ENCODE assay signal across 8 cellular contexts in genomic region chr20:34954905-34955231, GRCh38. TPM values are rescaled to one million over a fixed set of nuclear protein-coding genes. Genes with fewer than 3 reads are reported as not detected.
A peak's percentile ranks its signal among the peaks of the same experiment; 100 is the strongest.
DNase-seq lines count a peak whose midpoint lies in the region; ATAC-seq, FAIRE-seq and TF ChIP-seq lines count a peak whose summit lies in the region.

No MANE protein-coding gene starts in this region.

- CTCF ChIA-PET in AG04450 (lab: Charles Lee), result interaction anchor here (1.5 to 4.2 kb wide), 2 partner anchors 64 to 81 kb away, joined by 4 to 57 read pairs; partner anchors contain the start of genes ACSS2 and GGT7

- H3K9ac ChIP-seq in mucosa of stomach (ENCODE audit: low read length), result peak overlapping the region; percentile 91

- H3K27ac ChIP-seq in AG04450 (ENCODE audit: low read depth, low read length), result peak overlapping the region; percentile 92
- H3K27ac ChIP-seq in dorsolateral prefrontal cortex, result peak overlapping the region in 58 of 59 donors; percentile 83 to 98 (median 94)

- H3K9me3 ChIP-seq in AG04450 (ENCODE audit: control insufficient read depth, insufficient read depth, low read length) (0 out of 2 replicates have a peak, but pooled peaks cover 4% of the 10 kb centered on the region), mucosa of stomach (ENCODE audit: control insufficient read depth, low read length) (no peaks in the 10 kb centered on the region)

- H3K27me3 ChIP-seq in AG04450 (ENCODE audit: control insufficient read depth, insufficient read depth, low read length) (no peaks in the 10 kb centered on the region), dorsolateral prefrontal cortex (no peaks in the 10 kb centered on the region), mucosa of stomach (ENCODE audit: control insufficient read depth, insufficient read depth, low read length) (no peaks in the 10 kb centered on the region)

- H3K36me3 ChIP-seq in mucosa of stomach (ENCODE audit: control insufficient read depth, insufficient read depth, low read length), result no peaks in the 10 kb centered on the region

- TF ChIP-seq CTCF in AG04450 (IDR thresholded peaks at IDR 0.05; ENCODE audit: low read depth, low read length) (no peak), GM12875 (IDR thresholded peaks at IDR 0.05; ENCODE audit: borderline replicate concordance, insufficient read depth, low read depth, low read length) (no peak), dorsolateral prefrontal cortex (IDR thresholded peaks at IDR 0.05 in 54 of 56, conservative IDR thresholded peaks at IDR 0.05 in 2 of 56; ENCODE audit: low read depth in 1 of 56, partially characterized antibody in 56 of 56) (no peak)

- no peak for FAIRE-seq in RCC 7860 (lab: Jason Lieb, UNC)

- ATAC-seq in HG03039 (IDR thresholded peaks at IDR 0.05; ENCODE audit: unreplicated experiment), result no peak

- intact Hi-C loops in dorsolateral prefrontal cortex (cut with DNase I), result loop anchor here (1.0 to 5.0 kb wide), 5 partner anchors 37 to 138 kb away; partner anchors contain the start of genes TRPC4AP (in 2 of the 2), ACSS2 (in 1 of the 2) and GGT7 (in 1 of the 2)

- peak overlapping the region; percentile 80 for H3K4me3 ChIP-seq in AG04450 (ENCODE audit: low read depth, low read length)
- H3K4me3 ChIP-seq in GM12875 (ENCODE audit: low read depth, low read length), result peak overlapping the region; percentile 60
- H3K4me3 ChIP-seq in dorsolateral prefrontal cortex, result peak overlapping the region; percentile 59 to 92 (median 78)
- H3K4me3 ChIP-seq in mucosa of stomach (ENCODE audit: low read length), result peak overlapping the region; percentile 92

- DNase-seq in AG04450 (ENCODE audit: low read depth, low spot score) (no peak), RCC 7860 (ENCODE audit: low spot score) (peak; percentile 54), dorsolateral prefrontal cortex (peak in 2 of 10 donors; percentile 51 to 52), NK-92 (lab: John Stamatoyannopoulos, UW; ENCODE audit: unreplicated experiment) (no peak), inferior parietal cortex (ENCODE audit: extremely low spot score) (no peak)

- POLR2A ChIA-PET in AG04450 (lab: Yijun Ruan, JAX), result interaction anchor here (1.4 to 2.1 kb wide), 6 partner anchors 9 to 101 kb away, joined by 3 to 17 read pairs (median 7); partner anchors contain the start of genes ACSS2 and GGT7

- peaks cover 17% of the 10 kb centered on the region for H3K4me1 ChIP-seq in mucosa of stomach (ENCODE audit: control insufficient read depth, insufficient read depth, low read length)

RNA-seq across cellular contexts. Expression of gene GSS, which starts 0.7 kb away (rescaled TPM):
- 71.6 and 77.4 TPM in 2 replicates for polyA plus RNA-seq in AG04450 (2011; rRNA removed)
- 39.0 and 54.1 TPM in 2 replicates for polyA minus RNA-seq in AG04450 (2011; rRNA and poly(A)+ RNA removed)
- total RNA-seq in dorsolateral prefrontal cortex, result 10 to 100 TPM; 16.3 to 49.2 (median 35.7) TPM

RNA-seq across cellular contexts. Expression of gene MYH7B, which starts 0.8 kb away (rescaled TPM):
- 0.02 and 0.20 TPM in 2 replicates for polyA plus RNA-seq in AG04450 (2011; rRNA removed)
- polyA minus RNA-seq in AG04450 (2011; rRNA and poly(A)+ RNA removed), result 0.13 TPM in 1 of 2 replicates, not detected in the other
- total RNA-seq in dorsolateral prefrontal cortex, result 10 to 100 TPM in 118 of 120 experiments, 1 to 10 TPM in 2; 8.0 to 38.2 (median 21.1) TPM
